ENCODE assay signal across 8 cellular contexts in the genomic region with DNA sequence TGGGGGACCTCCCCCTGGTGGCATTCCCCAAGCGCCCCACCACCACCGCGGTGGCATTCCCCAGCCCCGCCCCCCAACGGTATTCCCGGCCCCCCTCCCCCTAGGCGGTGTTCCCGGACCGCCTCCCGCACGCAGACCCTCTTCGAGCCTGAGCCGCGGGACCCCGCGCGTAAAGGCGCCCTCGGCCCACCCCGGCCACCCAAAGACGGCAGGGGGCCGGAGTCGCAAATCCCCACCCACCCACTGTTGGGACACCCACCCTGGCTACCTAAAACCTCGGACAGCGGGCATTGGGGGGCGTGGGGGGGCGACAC. TPM values are rescaled to one million over a fixed set of nuclear protein-coding genes. Genes with fewer than 3 reads are reported as not detected.
A peak's percentile ranks its signal among the peaks of the same experiment; 100 is the strongest.
DNase-seq lines count a peak whose midpoint lies in the region; ATAC-seq, FAIRE-seq and TF ChIP-seq lines count a peak whose summit lies in the region.

No MANE protein-coding gene starts in this region.

- peaks cover 19% of the 10 kb centered on the region for H3K4me1 ChIP-seq in lower lobe of right lung
- peaks cover 2% of the 10 kb centered on the region for H3K4me1 ChIP-seq in urinary bladder (ENCODE audit: insufficient read depth)

- CTCF ChIA-PET in activated naive CD4-positive, alpha-beta T cell treated with anti-CD3 and anti-CD28 coated beads, Interleukin-2, amount 10 ng/mL, durations not matched to agents 7 days and 5 days (lab: Charles Lee), result no interaction called here

- H3K4me3 ChIP-seq in bronchial epithelial cell (ENCODE audit: low read depth, low read length) (peak overlapping the region; percentile 33), lower lobe of right lung (peak overlapping the region; percentile 52), urinary bladder (ENCODE audit: low read depth, low read length) (peak overlapping the region; percentile 46)

- H3K27ac ChIP-seq in lower lobe of right lung, result no peak overlapping the region
- no peak overlapping the region for H3K27ac ChIP-seq in urinary bladder (ENCODE audit: low read depth)

- intact Hi-C loops in lower lobe of right lung (cut with DNase I), result no loop called here

- H3K9me3 Mint-ChIP-seq in activated naive CD4-positive, alpha-beta T cell treated with anti-CD3 and anti-CD28 coated beads, Interleukin-2, amount 10 ng/mL, durations not matched to agents 7 days and 5 days, result no peaks in the 10 kb centered on the region

- TF ChIP-seq CTCF in bronchial epithelial cell (IDR thresholded peaks at IDR 0.05; ENCODE audit: insufficient read depth, low read length, severe bottlenecking) (no peak), lower lobe of right lung (IDR thresholded peaks at IDR 0.05) (no peak)

- no peaks in the 10 kb centered on the region for H3K9me3 ChIP-seq in lower lobe of right lung

- H3K27ac Mint-ChIP-seq in activated naive CD4-positive, alpha-beta T cell treated with anti-CD3 and anti-CD28 coated beads, Interleukin-2, amount 10 ng/mL, durations not matched to agents 7 days and 5 days, result no peak overlapping the region

- FAIRE-seq in bronchial epithelial cell (lab: Jason Lieb, UNC), result no peak

- no peak for DNase-seq in activated naive CD4-positive, alpha-beta T cell treated with anti-CD3 and anti-CD28 coated beads, Interleukin-2, amount 10 ng/mL, durations not matched to agents 7 days and 5 days
- DNase-seq in activated naive CD4-positive, alpha-beta T cell treated with anti-CD3 and anti-CD28 coated beads, Interleukin-2, amount 50 U/mL, for 16 hours, result no peak
- DNase-seq in bronchial epithelial cell (ENCODE audit: low read depth), result no peak
- no peak for DNase-seq in lower lobe of right lung
- no peak for DNase-seq in NCI-H446 (lab: John Stamatoyannopoulos, UW)
- no peak for DNase-seq in activated CD4-positive, CD25-positive, alpha-beta regulatory T cell treated with anti-CD3 and anti-CD28 coated beads, Interleukin-2, amount 50 U/mL, for 72 hours
- DNase-seq in EL, result no peak

- no peaks in the 10 kb centered on the region for H3K36me3 Mint-ChIP-seq in activated naive CD4-positive, alpha-beta T cell treated with anti-CD3 and anti-CD28 coated beads, Interleukin-2, amount 10 ng/mL, durations not matched to agents 7 days and 5 days

- H3K27me3 Mint-ChIP-seq in activated naive CD4-positive, alpha-beta T cell treated with anti-CD3 and anti-CD28 coated beads, Interleukin-2, amount 10 ng/mL, durations not matched to agents 7 days and 5 days, result peaks cover 55% of the 10 kb centered on the region

- peak; percentile 8 to 15 for ATAC-seq in lower lobe of right lung

- H3K4me1 Mint-ChIP-seq in activated naive CD4-positive, alpha-beta T cell treated with anti-CD3 and anti-CD28 coated beads, Interleukin-2, amount 10 ng/mL, durations not matched to agents 7 days and 5 days, result peaks cover 11% of the 10 kb centered on the region

- WGBS in urinary bladder, result under 1% methylated on average over 27 of the region's 27 CpGs

- H3K36me3 ChIP-seq in bronchial epithelial cell (ENCODE audit: control insufficient read depth, insufficient read depth, low read length), result no peaks in the 10 kb centered on the region
- H3K36me3 ChIP-seq in lower lobe of right lung, result no peaks in the 10 kb centered on the region
- H3K36me3 ChIP-seq in urinary bladder (ENCODE audit: insufficient read depth), result no peaks in the 10 kb centered on the region

- peak overlapping the region; percentile 57 for H3K4me3 Mint-ChIP-seq in activated naive CD4-positive, alpha-beta T cell treated with anti-CD3 and anti-CD28 coated beads, Interleukin-2, amount 10 ng/mL, durations not matched to agents 7 days and 5 days

- peaks cover 2% of the 10 kb centered on the region for H3K27me3 ChIP-seq in bronchial epithelial cell (ENCODE audit: control insufficient read depth, insufficient read depth, low read length)
- H3K27me3 ChIP-seq in lower lobe of right lung (ENCODE audit: low read depth), result peaks cover 39% of the 10 kb centered on the region

RNA-seq across cellular contexts. Expression of gene OLFM2, which starts 22.4 kb away (rescaled TPM):
- total RNA-seq in bronchial epithelial cell (under 0.01 and 4.4 TPM in 2 replicates), lower lobe of right lung (8.5 TPM), urinary bladder (18.2 TPM)
- polyA plus RNA-seq in urinary bladder, result 4.6 TPM
